Comparison of ENCODE assay signal across 8 cellular contexts in the genomic region with DNA sequence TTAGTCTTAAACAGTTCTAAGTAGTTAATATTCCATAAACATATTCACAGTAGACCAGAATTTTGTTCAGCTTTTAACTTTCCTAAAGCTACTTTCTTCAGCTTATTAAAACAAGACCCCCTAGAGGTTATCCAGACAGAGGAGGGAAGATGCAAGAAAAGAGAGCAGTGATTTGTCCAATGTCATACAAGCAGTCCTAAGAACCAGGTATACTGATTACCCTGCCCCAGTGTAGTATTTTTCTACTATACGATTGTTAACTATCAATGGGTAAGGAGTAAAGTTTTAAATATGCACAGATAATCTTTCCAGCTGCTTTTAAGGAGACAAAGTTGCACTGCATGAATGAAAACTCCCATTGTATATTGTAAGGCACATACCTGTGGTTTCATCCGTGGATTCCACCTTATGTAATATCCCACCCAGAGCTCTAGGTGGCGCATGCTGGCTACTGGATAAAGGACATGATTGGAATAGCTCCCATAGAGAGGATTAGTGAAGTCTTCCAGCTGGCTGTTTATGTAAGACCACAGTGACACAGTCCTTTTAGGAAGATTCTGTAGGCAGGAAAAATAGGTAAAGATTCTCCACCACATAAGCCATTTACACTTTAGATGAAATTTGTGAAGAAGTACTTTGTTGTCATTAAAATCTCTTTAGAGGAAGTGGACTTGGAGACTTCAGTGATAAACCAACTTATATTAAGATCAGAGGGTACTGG.
A peak's percentile ranks its signal among the peaks of the same experiment; 100 is the strongest.
DNase-seq lines count a peak whose midpoint lies in the region; ATAC-seq and TF ChIP-seq lines count a peak whose summit lies in the region.

No MANE protein-coding gene starts in this region.

- DNase-seq in activated gamma-delta T cell treated with Interleukin-2 at 50 U/mL for 16 hours, result peak; percentile 46
- DNase-seq in activated gamma-delta T cell (lab: John Stamatoyannopoulos, UW), result no peak
- peak; percentile 19 for DNase-seq in NCI-H1694 (lab: John Stamatoyannopoulos, UW)
- peak; percentile 29 for DNase-seq in T-helper 9 cell
- DNase-seq in astrocyte of the spinal cord (ENCODE audit: low read depth, low spot score), result peak; percentile 95
- peak; percentile 12 for DNase-seq in iPS DF 19.7 (ENCODE audit: low read depth, low spot score)
- DNase-seq in smooth muscle cell of the brain vasculature (ENCODE audit: low read depth, low spot score), result peak; percentile 74

- ATAC-seq in HG02885 (IDR thresholded peaks at IDR 0.05; ENCODE audit: poor library complexity, unreplicated experiment), result peak; percentile 90

- no peak overlapping the region for H3K4me3 ChIP-seq in astrocyte of the spinal cord (ENCODE audit: low read depth, low read length)

- in situ Hi-C loops in astrocyte of the spinal cord (cut with HindIII; ENCODE audit: low sequenced_read_pairs), result loop anchor here (25.0 kb wide), 1 partner anchor 551 kb away; a partner anchor contains a TSS

- peak; percentile 87 for TF ChIP-seq CTCF in astrocyte of the spinal cord (IDR thresholded peaks at IDR 0.05; ENCODE audit: low read depth, low read length)
